ENCODE assay signal across 26 cellular contexts in the genomic region with DNA sequence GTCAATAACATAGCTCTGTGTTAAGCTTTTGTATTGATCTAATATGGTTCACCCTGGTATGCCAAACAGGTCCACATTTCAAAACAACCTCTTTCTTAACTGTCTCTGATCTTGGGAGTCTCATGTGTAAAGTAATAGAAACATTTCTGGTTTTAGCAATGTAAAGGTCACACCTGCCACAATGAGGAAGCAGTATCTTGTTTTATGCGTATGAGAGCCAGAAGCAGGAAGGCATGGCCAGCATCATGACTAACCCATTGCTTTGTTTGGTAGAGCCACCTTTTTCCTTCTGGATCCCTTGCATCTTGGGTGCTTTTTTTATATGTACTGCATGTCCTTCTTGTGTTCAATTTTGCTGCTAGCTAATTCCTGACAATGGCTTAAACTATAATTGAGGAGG.
"Had no signal": no experiment of that assay in that cellular context is flagged by ENCODE, and none has a peak within 500 bp of the region (broad histone marks: within the 10 kb centered on the region; RNA-seq: fewer than 3 reads in every experiment).

No MANE protein-coding gene starts in this region.

- H3K36me3 ChIP-seq: cardiac muscle cell, neutrophil, tibial nerve, WERI-Rb-1 had no signal

- H3K27me3 ChIP-seq: cardiac muscle cell, neutrophil, tibial nerve had no signal

- H3K9me3 ChIP-seq: neutrophil, tibial nerve had no signal

- FAIRE-seq: frontal cortex had no signal

- H3K27ac ChIP-seq: cardiac muscle cell, coronary artery, dorsolateral prefrontal cortex, neutrophil, tibial nerve, WERI-Rb-1 had no signal

- ATAC-seq: activated CD4-positive, CD25-positive, alpha-beta regulatory T cell treated with anti-CD3 and anti-CD28 coated beads, Interleukin-2, amount 50 U/mL, for 24 hours; effector memory CD8-positive, alpha-beta T cell; left ventricle myocardium superior; sciatic nerve; stimulated activated memory B cell treated with anti-CD40 and anti-IgM and Interleukin-4, amounts not matched to agents 10 μg/mL and 1 μg/mL and 100 μg/mL, for 72 hours had no signal

- H3K4me3 ChIP-seq: cardiac muscle cell, coronary artery, dorsolateral prefrontal cortex, smooth muscle cell, tibial nerve had no signal

- H3K4me1 ChIP-seq: tibial nerve had no signal

- DNase-seq: activated CD4-positive, alpha-beta T cell treated with anti-CD3 and anti-CD28 coated beads for 48 hours; activated CD4-positive, alpha-beta T cell treated with anti-CD3 and anti-CD28 coated beads, Interleukin-2, amount 50 U/mL, for 48 hours; activated CD8-positive, alpha-beta memory T cell treated with anti-CD3 and anti-CD28 coated beads for 24 hours; activated effector memory CD4-positive, alpha-beta T cell treated with Interleukin-2 at 50 U/mL for 16 hours; activated naive CD4-positive, alpha-beta T cell treated with Interleukin-2 at 50 U/mL for 16 hours; aorta; cerebellar nuclear complex; dorsolateral prefrontal cortex; effector memory CD8-positive, alpha-beta T cell; kidney glomerular epithelial cell; left ventricle myocardium superior; retina; stimulated activated CD4-positive, alpha-beta T cell treated with anti-CD3 and anti-CD28 coated beads, Interleukin-1b, Interleukin-23, amount 100 ng/mL, for 48 hours; stimulated activated CD4-positive, alpha-beta T cell treated with anti-CD3 and anti-CD28 coated beads, Interleukin-4, amount 100 ng/mL, for 4 hours; stimulated activated CD8-positive, alpha-beta memory T cell treated with anti-CD3 and anti-CD28 coated beads, Interleukin-4, amount 100 ng/mL, for 48 hours; T-helper 9 cell; WERI-Rb-1 had no signal
